ENCODE assay signal across 1 cellular context in the genomic region with DNA sequence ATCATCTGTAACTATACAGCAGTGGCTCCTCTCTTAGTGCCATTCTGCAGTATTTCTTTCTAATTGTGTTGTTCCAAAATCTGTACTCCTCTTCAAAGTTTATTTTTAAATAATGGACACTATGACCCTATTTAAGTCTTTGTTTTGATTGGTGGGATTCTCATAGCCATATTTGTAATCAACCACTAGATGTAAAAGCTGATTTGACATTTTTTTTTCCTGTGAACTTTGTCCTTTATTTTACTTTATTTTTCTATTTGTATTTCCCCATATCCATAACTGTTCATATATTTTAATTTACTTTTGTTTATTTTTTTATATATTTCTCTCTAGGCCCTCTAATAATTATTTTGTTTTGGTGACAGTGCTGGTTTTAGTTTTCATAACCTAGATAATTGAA.
TF ChIP-seq lines count a peak whose summit lies in the region.

No MANE protein-coding gene starts in this region.

TF ChIP-seq in K562, 482 proteins besides CTCF, POLR2A, EP300 and RAD21 (continued from another document):
- TF ChIP-seq MITF (IDR thresholded peaks at IDR 0.05) (no peak), MTA2 (IDR thresholded peaks at IDR 0.05; ENCODE audit: low read depth) (no peak)
- TF ChIP-seq, protein P1, sequence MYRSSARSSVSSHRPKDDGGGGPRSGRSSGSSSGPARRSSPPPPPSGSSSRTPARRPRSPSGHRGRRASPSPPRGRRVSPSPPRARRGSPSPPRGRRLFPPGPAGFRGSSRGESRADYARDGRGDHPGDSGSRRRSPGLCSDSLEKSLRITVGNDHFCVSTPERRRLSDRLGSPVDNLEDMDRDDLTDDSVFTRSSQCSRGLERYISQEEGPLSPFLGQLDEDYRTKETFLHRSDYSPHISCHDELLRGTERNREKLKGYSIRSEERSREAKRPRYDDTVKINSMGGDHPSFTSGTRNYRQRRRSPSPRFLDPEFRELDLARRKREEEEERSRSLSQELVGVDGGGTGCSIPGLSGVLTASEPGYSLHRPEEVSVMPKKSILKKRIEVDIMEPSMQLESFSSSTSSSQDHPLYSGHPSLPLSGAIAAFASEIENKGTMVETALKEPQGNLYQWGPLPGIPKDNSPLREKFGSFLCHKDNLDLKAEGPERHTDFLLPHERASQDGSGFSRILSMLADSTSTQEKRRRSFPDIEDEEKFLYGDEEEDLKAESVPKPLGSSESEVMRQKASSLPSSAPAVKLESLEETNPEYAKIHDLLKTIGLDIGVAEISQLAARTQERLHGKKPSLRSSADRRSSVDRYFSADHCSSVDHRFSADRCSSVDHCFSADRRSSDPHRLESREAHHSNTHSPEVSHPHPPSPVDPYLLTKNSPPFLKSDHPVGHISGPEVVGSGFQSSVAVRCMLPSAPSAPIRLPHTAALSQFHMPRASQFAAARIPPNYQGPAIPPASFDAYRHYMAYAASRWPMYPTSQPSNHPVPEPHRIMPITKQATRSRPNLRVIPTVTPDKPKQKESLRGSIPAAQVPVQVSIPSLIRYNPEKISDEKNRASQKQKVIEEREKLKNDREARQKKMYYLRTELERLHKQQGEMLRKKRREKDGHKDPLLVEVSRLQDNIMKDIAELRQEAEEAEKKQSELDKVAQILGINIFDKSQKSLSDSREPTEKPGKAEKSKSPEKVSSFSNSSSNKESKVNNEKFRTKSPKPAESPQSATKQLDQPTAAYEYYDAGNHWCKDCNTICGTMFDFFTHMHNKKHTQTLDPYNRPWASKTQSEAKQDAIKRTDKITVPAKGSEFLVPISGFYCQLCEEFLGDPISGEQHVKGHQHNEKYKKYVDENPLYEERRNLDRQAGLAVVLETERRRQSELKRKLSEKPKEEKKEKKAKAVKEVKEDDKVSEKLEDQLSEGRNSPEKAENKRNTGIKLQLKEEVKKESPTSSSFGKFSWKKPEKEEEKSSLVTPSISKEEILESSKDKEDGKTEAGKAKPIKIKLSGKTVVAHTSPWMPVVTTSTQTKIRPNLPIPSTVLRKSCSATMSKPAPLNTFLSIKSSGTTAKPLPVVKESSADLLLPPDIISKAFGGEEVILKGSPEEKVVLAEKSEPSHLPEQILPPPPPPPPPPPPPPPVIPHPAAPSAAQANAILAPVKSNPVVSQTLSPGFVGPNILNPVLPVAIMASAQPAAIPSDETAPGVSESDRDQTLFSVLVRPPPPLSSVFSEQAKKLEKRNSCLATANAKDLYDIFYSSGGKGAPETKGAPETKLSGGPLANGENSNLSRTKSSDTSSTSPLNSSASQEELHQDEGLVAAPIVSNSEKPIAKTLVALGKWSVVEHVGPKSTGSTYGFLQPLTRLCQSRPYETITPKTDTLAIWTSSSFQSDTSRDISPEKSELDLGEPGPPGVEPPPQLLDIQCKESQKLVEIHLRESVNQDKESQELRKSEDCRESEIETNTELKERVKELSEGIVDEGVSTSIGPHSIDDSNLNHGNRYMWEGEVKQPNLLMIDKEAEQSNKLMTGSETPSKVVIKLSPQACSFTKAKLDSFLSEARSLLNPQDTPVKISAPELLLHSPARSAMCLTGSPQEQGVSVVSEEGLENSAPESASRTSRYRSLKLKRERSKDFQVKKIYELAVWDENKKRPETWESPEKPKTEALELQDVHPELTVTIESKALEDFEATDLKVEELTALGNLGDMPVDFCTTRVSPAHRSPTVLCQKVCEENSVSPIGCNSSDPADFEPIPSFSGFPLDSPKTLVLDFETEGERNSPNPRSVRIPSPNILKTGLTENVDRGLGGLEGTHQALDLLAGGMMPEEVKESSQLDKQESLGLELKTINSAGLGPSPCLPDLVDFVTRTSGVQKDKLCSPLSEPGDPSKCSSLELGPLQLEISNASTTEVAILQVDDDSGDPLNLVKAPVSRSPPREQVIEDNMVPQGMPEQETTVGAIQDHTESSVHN (IDR thresholded peaks at IDR 0.05; ENCODE audit: borderline replicate concordance in 1 of 2, low read depth in 1 of 2) = no peak
